In the genomic region with DNA sequence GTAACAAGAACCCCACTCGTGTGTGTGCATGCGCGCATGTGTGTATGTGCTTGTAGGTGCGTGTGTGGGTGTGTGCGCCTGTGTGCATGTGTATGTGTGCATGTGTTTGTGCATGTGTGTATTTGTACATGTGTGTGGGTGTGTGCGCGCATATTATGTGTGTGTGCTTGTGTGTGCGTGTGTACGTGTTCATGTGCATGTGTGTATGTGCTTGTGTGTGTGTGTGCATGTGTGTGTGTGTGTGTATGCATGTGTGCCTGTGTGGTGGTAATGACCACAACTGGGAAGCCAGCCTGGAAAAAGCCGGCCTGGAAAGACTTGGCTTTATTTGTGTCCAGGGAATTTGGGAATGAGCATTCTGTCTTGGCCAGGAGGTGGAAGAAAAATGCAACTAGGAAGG, we compare ENCODE assay signal across 1 cellular context.
TF ChIP-seq lines count a peak whose summit lies in the region.

No MANE protein-coding gene starts in this region.

TF ChIP-seq in HepG2, 621 proteins besides CTCF, POLR2A, EP300 and RAD21:
- TF ChIP-seq, protein P1, sequence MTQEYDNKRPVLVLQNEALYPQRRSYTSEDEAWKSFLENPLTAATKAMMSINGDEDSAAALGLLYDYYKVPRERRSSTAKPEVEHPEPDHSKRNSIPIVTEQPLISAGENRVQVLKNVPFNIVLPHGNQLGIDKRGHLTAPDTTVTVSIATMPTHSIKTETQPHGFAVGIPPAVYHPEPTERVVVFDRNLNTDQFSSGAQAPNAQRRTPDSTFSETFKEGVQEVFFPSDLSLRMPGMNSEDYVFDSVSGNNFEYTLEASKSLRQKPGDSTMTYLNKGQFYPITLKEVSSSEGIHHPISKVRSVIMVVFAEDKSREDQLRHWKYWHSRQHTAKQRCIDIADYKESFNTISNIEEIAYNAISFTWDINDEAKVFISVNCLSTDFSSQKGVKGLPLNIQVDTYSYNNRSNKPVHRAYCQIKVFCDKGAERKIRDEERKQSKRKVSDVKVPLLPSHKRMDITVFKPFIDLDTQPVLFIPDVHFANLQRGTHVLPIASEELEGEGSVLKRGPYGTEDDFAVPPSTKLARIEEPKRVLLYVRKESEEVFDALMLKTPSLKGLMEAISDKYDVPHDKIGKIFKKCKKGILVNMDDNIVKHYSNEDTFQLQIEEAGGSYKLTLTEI (CRISPR knock-in tag; conservative IDR thresholded peaks at IDR 0.05) = no peak
- TF ChIP-seq DMAP1 (CRISPR knock-in tag; IDR thresholded peaks at IDR 0.05) (no peak), GABPA (IDR thresholded peaks at IDR 0.05; ENCODE audit: low read depth, low read length) (0 out of 2 replicates have a peak, but pooled peaks have one; percentile 11), GABPA (CRISPR knock-in tag; IDR thresholded peaks at IDR 0.05; ENCODE audit: low read depth) (no peak), PHF5A (CRISPR knock-in tag; IDR thresholded peaks at IDR 0.05; ENCODE audit: low read depth, unreplicated experiment) (no peak), ZNF674 (CRISPR knock-in tag; IDR thresholded peaks at IDR 0.05; ENCODE audit: low read depth) (no peak), RFX3 (CRISPR knock-in tag; IDR thresholded peaks at IDR 0.05) (no peak), ZNF703 (CRISPR knock-in tag; IDR thresholded peaks at IDR 0.05; ENCODE audit: borderline replicate concordance) (no peak), SOX6 (IDR thresholded peaks at IDR 0.05) (0 out of 2 replicates have a peak, but pooled peaks have one; percentile 54), SOX6 (CRISPR knock-in tag; IDR thresholded peaks at IDR 0.05) (no peak)
- TF ChIP-seq, protein P2, sequence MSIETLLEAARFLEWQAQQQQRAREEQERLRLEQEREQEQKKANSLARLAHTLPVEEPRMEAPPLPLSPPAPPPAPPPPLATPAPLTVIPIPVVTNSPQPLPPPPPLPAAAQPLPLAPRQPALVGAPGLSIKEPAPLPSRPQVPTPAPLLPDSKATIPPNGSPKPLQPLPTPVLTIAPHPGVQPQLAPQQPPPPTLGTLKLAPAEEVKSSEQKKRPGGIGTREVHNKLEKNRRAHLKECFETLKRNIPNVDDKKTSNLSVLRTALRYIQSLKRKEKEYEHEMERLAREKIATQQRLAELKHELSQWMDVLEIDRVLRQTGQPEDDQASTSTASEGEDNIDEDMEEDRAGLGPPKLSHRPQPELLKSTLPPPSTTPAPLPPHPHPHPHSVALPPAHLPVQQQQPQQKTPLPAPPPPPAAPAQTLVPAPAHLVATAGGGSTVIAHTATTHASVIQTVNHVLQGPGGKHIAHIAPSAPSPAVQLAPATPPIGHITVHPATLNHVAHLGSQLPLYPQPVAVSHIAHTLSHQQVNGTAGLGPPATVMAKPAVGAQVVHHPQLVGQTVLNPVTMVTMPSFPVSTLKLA (IDR thresholded peaks at IDR 0.05) = peak; percentile 94
- TF ChIP-seq, protein P3, sequence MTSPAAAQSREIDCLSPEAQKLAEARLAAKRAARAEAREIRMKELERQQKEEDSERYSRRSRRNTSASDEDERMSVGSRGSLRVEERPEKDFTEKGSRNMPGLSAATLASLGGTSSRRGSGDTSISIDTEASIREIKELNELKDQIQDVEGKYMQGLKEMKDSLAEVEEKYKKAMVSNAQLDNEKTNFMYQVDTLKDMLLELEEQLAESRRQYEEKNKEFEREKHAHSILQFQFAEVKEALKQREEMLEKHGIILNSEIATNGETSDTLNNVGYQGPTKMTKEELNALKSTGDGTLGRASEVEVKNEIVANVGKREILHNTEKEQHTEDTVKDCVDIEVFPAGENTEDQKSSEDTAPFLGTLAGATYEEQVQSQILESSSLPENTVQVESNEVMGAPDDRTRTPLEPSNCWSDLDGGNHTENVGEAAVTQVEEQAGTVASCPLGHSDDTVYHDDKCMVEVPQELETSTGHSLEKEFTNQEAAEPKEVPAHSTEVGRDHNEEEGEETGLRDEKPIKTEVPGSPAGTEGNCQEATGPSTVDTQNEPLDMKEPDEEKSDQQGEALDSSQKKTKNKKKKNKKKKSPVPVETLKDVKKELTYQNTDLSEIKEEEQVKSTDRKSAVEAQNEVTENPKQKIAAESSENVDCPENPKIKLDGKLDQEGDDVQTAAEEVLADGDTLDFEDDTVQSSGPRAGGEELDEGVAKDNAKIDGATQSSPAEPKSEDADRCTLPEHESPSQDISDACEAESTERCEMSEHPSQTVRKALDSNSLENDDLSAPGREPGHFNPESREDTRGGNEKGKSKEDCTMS (CRISPR knock-in tag; conservative IDR thresholded peaks at IDR 0.05) = no peak
- TF ChIP-seq, protein P4, sequence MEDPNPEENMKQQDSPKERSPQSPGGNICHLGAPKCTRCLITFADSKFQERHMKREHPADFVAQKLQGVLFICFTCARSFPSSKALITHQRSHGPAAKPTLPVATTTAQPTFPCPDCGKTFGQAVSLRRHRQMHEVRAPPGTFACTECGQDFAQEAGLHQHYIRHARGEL (CRISPR knock-in tag; IDR thresholded peaks at IDR 0.05) = no peak
- TF ChIP-seq, protein P5, sequence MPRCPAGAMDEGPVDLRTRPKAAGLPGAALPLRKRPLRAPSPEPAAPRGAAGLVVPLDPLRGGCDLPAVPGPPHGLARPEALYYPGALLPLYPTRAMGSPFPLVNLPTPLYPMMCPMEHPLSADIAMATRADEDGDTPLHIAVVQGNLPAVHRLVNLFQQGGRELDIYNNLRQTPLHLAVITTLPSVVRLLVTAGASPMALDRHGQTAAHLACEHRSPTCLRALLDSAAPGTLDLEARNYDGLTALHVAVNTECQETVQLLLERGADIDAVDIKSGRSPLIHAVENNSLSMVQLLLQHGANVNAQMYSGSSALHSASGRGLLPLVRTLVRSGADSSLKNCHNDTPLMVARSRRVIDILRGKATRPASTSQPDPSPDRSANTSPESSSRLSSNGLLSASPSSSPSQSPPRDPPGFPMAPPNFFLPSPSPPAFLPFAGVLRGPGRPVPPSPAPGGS (CRISPR knock-in tag; IDR thresholded peaks at IDR 0.05) = no peak
